In the genomic region with DNA sequence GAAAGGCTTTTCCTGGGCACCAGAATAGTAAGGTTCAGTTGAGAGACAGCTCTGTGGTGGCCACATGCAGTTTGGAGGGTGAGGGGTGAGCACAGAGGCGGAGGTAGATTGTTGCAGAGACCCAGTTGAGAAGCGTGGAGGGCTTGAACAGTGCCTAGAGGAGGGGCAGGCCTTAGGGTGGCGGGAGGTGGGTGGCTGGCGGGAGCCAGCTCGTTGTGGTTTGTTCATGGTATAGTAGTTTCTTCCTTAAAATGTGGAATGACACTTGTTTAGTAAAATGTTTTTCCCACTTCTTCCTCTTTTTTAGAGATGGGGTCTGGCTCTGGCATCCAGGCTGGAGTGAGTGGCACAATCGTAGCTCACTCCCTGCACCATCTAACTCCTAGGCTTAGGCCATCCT, we compare ENCODE assay signal across 18 cellular contexts. TPM values are rescaled to one million over a fixed set of nuclear protein-coding genes. Genes with fewer than 3 reads are reported as not detected.
A peak's percentile ranks its signal among the peaks of the same experiment; 100 is the strongest.
DNase-seq lines count a peak whose midpoint lies in the region; ATAC-seq and TF ChIP-seq lines count a peak whose summit lies in the region.
"Had no signal": no experiment of that assay in that cellular context is flagged by ENCODE, and none has a peak within 500 bp of the region (broad histone marks: within the 10 kb centered on the region; RNA-seq: fewer than 3 reads in every experiment).

No MANE protein-coding gene starts in this region.

- peak; percentile 41 for ATAC-seq in WTC11
- peak; percentile 44 for ATAC-seq in naive thymus-derived CD4-positive, alpha-beta T cell
- ATAC-seq in GM18517 (IDR thresholded peaks at IDR 0.05; ENCODE audit: unreplicated experiment) = no peak
- no peak for ATAC-seq in GM18520 (IDR thresholded peaks at IDR 0.05; ENCODE audit: unreplicated experiment)
- ATAC-seq: gastrocnemius medialis had no signal

- TF ChIP-seq CTCF in WTC11 (IDR thresholded peaks at IDR 0.05) (no peak), prostate gland (IDR thresholded peaks at IDR 0.05) (no peak), lower leg skin (IDR thresholded peaks at IDR 0.05) (no peak)

- H3K4me3 ChIP-seq in CD4-positive, alpha-beta memory T cell (ENCODE audit: low read length in 2 of 2) = no peak overlapping the region
- no peak overlapping the region for H3K4me3 ChIP-seq in naive thymus-derived CD4-positive, alpha-beta T cell (ENCODE audit: low read length)
- H3K4me3 ChIP-seq in prostate gland (no peak overlapping the region), lower leg skin (ENCODE audit: low read depth, poor library complexity, severe bottlenecking) (no peak overlapping the region)
- H3K4me3 ChIP-seq: adrenal gland, gastrocnemius medialis, thyroid gland had no signal

- 86% methylated on average over 6 of the region's 6 CpGs for WGBS in prostate gland
- 81 to 85% methylated on average over 6 of the region's 6 CpGs for WGBS in lower leg skin, 2 donors

- DNase-seq in CD4-positive, alpha-beta memory T cell = no peak
- DNase-seq in KBM-7 = peak; percentile 70
- DNase-seq in WTC11 (ENCODE audit: low spot score) = no peak
- DNase-seq in naive thymus-derived CD4-positive, alpha-beta T cell = no peak
- no peak for DNase-seq in prostate gland (ENCODE audit: low spot score)
- no peak for DNase-seq in lower leg skin (ENCODE audit: low spot score in 2 of 2)
- DNase-seq: activated CD4-positive, alpha-beta T cell treated with anti-CD3 and anti-CD28 coated beads, Interleukin-2, amount 10 ng/mL, durations not matched to agents 7 days and 5 days; activated T-cell treated with anti-CD3 and anti-CD28 coated beads, Interleukin-2, amount 50 U/mL, for 1 hour; adrenal gland; BE2C; gastrocnemius medialis; GOT3; mammary epithelial cell; NCI-H748 treated with DMSO at 0.1 percent for 48 hours; stimulated activated CD8-positive, alpha-beta memory T cell treated with anti-CD3 and anti-CD28 coated beads, Interleukin-4, amount 100 ng/mL, for 48 hours; thyroid gland had no signal

- H3K9me3 Mint-ChIP-seq in CD4-positive, alpha-beta memory T cell = no peaks in the 10 kb centered on the region
- no peaks in the 10 kb centered on the region for H3K9me3 Mint-ChIP-seq in WTC11
- no peaks in the 10 kb centered on the region for H3K9me3 Mint-ChIP-seq in naive thymus-derived CD4-positive, alpha-beta T cell
- H3K9me3 Mint-ChIP-seq: activated CD4-positive, alpha-beta T cell treated with anti-CD3 and anti-CD28 coated beads, Interleukin-2, amount 10 ng/mL, durations not matched to agents 7 days and 5 days had no signal

- intact Hi-C loops in CD4-positive, alpha-beta memory T cell (cut with micrococcal nuclease) = no loop called here
- intact Hi-C loops in naive thymus-derived CD4-positive, alpha-beta T cell (cut with micrococcal nuclease) = no loop called here
- intact Hi-C loops in prostate gland (cut with DNase I) (no loop called here), lower leg skin (cut with DNase I; ENCODE audit: low total_unique reads) (no loop called here)

- H3K36me3 Mint-ChIP-seq in CD4-positive, alpha-beta memory T cell = peaks cover 9 to 24% of the 10 kb centered on the region in 2 donors
- H3K36me3 Mint-ChIP-seq in WTC11 = peaks cover 9% of the 10 kb centered on the region
- peaks cover 0 to 10% (median 4%) of the 10 kb centered on the region in 5 donors for H3K36me3 Mint-ChIP-seq in naive thymus-derived CD4-positive, alpha-beta T cell

- H3K4me1 Mint-ChIP-seq in CD4-positive, alpha-beta memory T cell = peaks cover 62 to 94% (median 75%) of the 10 kb centered on the region in 4 donors
- H3K4me1 Mint-ChIP-seq in WTC11 = peaks cover 77% of the 10 kb centered on the region
- peaks cover 47 to 94% (median 83%) of the 10 kb centered on the region in 7 donors for H3K4me1 Mint-ChIP-seq in naive thymus-derived CD4-positive, alpha-beta T cell

- CTCF ChIA-PET in CD4-positive, alpha-beta memory T cell (lab: Charles Lee; ENCODE audit: partially characterized antibody) = interaction anchor here (0.7 to 6.1 kb wide), 4 partner anchors 11 to 41 kb away, joined by 3 to 40 read pairs (median 14); no protein-coding TSS in a partner anchor
- CTCF ChIA-PET in WTC11 (lab: Charles Lee) = interaction anchor here (0.6 to 10.2 kb wide), 7 partner anchors 13 to 415 kb away, joined by 3 to 78 read pairs (median 5); no protein-coding TSS in a partner anchor
- CTCF ChIA-PET in naive thymus-derived CD4-positive, alpha-beta T cell (lab: Charles Lee) = interaction anchor here (0.9 kb wide), 1 partner anchor 91 kb away, joined by 5 read pairs; no protein-coding TSS in a partner anchor

- H3K36me3 ChIP-seq in CD4-positive, alpha-beta memory T cell (ENCODE audit: insufficient read depth, low read length) = peaks cover 14% of the 10 kb centered on the region
- H3K36me3 ChIP-seq in naive thymus-derived CD4-positive, alpha-beta T cell (ENCODE audit: control insufficient read depth in 2 of 3, insufficient read depth in 3 of 3, low read length in 3 of 3) = peaks cover 3 to 27% (median 6%) of the 10 kb centered on the region in 3 experiments
- H3K36me3 ChIP-seq in prostate gland = no peaks in the 10 kb centered on the region
- H3K36me3 ChIP-seq: adrenal gland, gastrocnemius medialis, thyroid gland had no signal

- H3K4me1 ChIP-seq in CD4-positive, alpha-beta memory T cell (ENCODE audit: insufficient read depth, low read length) = peaks cover 44% of the 10 kb centered on the region
- peaks cover 9 to 26% of the 10 kb centered on the region in 2 donors for H3K4me1 ChIP-seq in naive thymus-derived CD4-positive, alpha-beta T cell (ENCODE audit: control insufficient read depth in 2 of 2, insufficient read depth in 2 of 2, low read length in 2 of 2)
- peaks cover 4% of the 10 kb centered on the region for H3K4me1 ChIP-seq in prostate gland (replicated peaks)

- H3K4me3 Mint-ChIP-seq in CD4-positive, alpha-beta memory T cell = peak overlapping the region in 2 of 8 donors; percentile 5 to 69
- H3K4me3 Mint-ChIP-seq in WTC11 = no peak overlapping the region
- H3K4me3 Mint-ChIP-seq in naive thymus-derived CD4-positive, alpha-beta T cell = peak overlapping the region in 2 of 10 donors; percentile 1 to 12
- H3K4me3 Mint-ChIP-seq: activated CD4-positive, alpha-beta T cell treated with anti-CD3 and anti-CD28 coated beads, Interleukin-2, amount 10 ng/mL, durations not matched to agents 7 days and 5 days had no signal

- TF ChIP-seq POLR2A in prostate gland (IDR thresholded peaks at IDR 0.05) (no peak), lower leg skin (IDR thresholded peaks at IDR 0.05) (no peak)

- POLR2A ChIA-PET in CD4-positive, alpha-beta memory T cell (lab: Charles Lee; ENCODE audit: partially characterized antibody) = interaction anchor here (1.2 kb wide), 1 partner anchor 29 kb away, joined by 3 read pairs; no protein-coding TSS in a partner anchor
- POLR2A ChIA-PET in WTC11 (lab: Charles Lee) = no interaction called here
- POLR2A ChIA-PET in naive thymus-derived CD4-positive, alpha-beta T cell (lab: Charles Lee) = interaction anchor here (0.8 to 2.1 kb wide), 2 partner anchors 13 to 61 kb away, joined by 3 to 8 read pairs; no protein-coding TSS in a partner anchor

- no peaks in the 10 kb centered on the region for H3K9me3 ChIP-seq in CD4-positive, alpha-beta memory T cell (ENCODE audit: control insufficient read depth in 1 of 2, low read length in 2 of 2)
- H3K9me3 ChIP-seq in naive thymus-derived CD4-positive, alpha-beta T cell (ENCODE audit: control insufficient read depth in 2 of 3, low read length in 3 of 3) = no peaks in the 10 kb centered on the region
- H3K9me3 ChIP-seq in prostate gland = no peaks in the 10 kb centered on the region
- H3K9me3 ChIP-seq: adrenal gland, BE2C, gastrocnemius medialis, thyroid gland had no signal

- in situ Hi-C loops in KBM-7 (cut with MboI; ENCODE audit: low pct_unique_long_range_greater_than_20kb, low sequenced_read_pairs) = loop anchor here (25.0 kb wide), 1 partner anchor 202 kb away; the partner anchor contains the start of gene MEAK7

- no peaks in the 10 kb centered on the region for H3K27me3 ChIP-seq in CD4-positive, alpha-beta memory T cell (ENCODE audit: insufficient read depth, low read length)
- no peaks in the 10 kb centered on the region for H3K27me3 ChIP-seq in naive thymus-derived CD4-positive, alpha-beta T cell (ENCODE audit: control insufficient read depth in 2 of 2, insufficient read depth in 2 of 2, low read length in 2 of 2)
- H3K27me3 ChIP-seq in prostate gland (replicated peaks; ENCODE audit: insufficient read depth) = no peaks in the 10 kb centered on the region
- H3K27me3 ChIP-seq: adrenal gland, BE2C, gastrocnemius medialis, thyroid gland had no signal

- H3K27ac ChIP-seq in CD4-positive, alpha-beta memory T cell (ENCODE audit: low read depth, low read length) = no peak overlapping the region
- H3K27ac ChIP-seq in naive thymus-derived CD4-positive, alpha-beta T cell (ENCODE audit: low read depth, low read length) = no peak overlapping the region
- no peak overlapping the region for H3K27ac ChIP-seq in prostate gland
- H3K27ac ChIP-seq: adrenal gland, gastrocnemius medialis had no signal

- H3K27me3 Mint-ChIP-seq in CD4-positive, alpha-beta memory T cell = no peaks in the 10 kb centered on the region
- no peaks in the 10 kb centered on the region for H3K27me3 Mint-ChIP-seq in WTC11 (ENCODE audit: low read depth)
- no peaks in the 10 kb centered on the region for H3K27me3 Mint-ChIP-seq in naive thymus-derived CD4-positive, alpha-beta T cell
- H3K27me3 Mint-ChIP-seq: activated CD4-positive, alpha-beta T cell treated with anti-CD3 and anti-CD28 coated beads, Interleukin-2, amount 10 ng/mL, durations not matched to agents 7 days and 5 days had no signal

- peak overlapping the region in 4 of 7 donors; percentile 30 to 82 (median 46) for H3K27ac Mint-ChIP-seq in CD4-positive, alpha-beta memory T cell
- peak overlapping the region; percentile 44 for H3K27ac Mint-ChIP-seq in WTC11
- peak overlapping the region in 6 of 9 donors; percentile 6 to 82 (median 21) for H3K27ac Mint-ChIP-seq in naive thymus-derived CD4-positive, alpha-beta T cell
- H3K27ac Mint-ChIP-seq: activated CD4-positive, alpha-beta T cell treated with anti-CD3 and anti-CD28 coated beads, Interleukin-2, amount 10 ng/mL, durations not matched to agents 7 days and 5 days had no signal

TF ChIP-seq in WTC11, 78 proteins besides CTCF, POLR2A, EP300 and RAD21 (continues in another document):
- TF ChIP-seq ZNF219 (CRISPR knock-in tag; IDR thresholded peaks at IDR 0.05; ENCODE audit: borderline replicate concordance) (no peak), ETV6 (CRISPR knock-in tag; IDR thresholded peaks at IDR 0.05) (no peak), ESRRA (CRISPR knock-in tag; IDR thresholded peaks at IDR 0.05; ENCODE audit: borderline replicate concordance) (no peak), ZNF121 (CRISPR knock-in tag; IDR thresholded peaks at IDR 0.05) (no peak), JAZF1 (CRISPR knock-in tag; IDR thresholded peaks at IDR 0.05) (no peak), GRHL2 (CRISPR knock-in tag; IDR thresholded peaks at IDR 0.05; ENCODE audit: insufficient replicate concordance, severe bottlenecking) (no peak)

RNA-seq across cellular contexts. Expression of gene USP10, which starts 14.2 kb away (rescaled TPM):
- total RNA-seq in CD4-positive, alpha-beta memory T cell = 10 to 100 TPM; 89.0 to 93.2 TPM
- 100 to 1,000 TPM; 269 to 419 TPM for polyA plus RNA-seq in CD4-positive, alpha-beta memory T cell
- 138 to 152 TPM (median 139 TPM) in 3 replicates for total RNA-seq in WTC11 (2021)
- total RNA-seq in naive thymus-derived CD4-positive, alpha-beta T cell = 100 to 1,000 TPM in 3 of 5 experiments, 10 to 100 TPM in 2; 88.4 to 113 (median 112) TPM
- polyA plus RNA-seq in naive thymus-derived CD4-positive, alpha-beta T cell = 100 to 1,000 TPM; 106 to 123 TPM
- total RNA-seq in prostate gland = 10 to 100 TPM; 57.4 to 95.7 TPM
- total RNA-seq in lower leg skin = 10 to 100 TPM; 54.3 to 69.0 (median 60.7) TPM

Comparison
In these comparisons a context has a peak if more than half of its experiments do, and no peak if none do; other contexts are left out.
1. ATAC-seq: peak in WTC11 (single experiment) and naive thymus-derived CD4-positive, alpha-beta T cell (single experiment); none in GM18517 (single experiment) and GM18520 (single experiment).
2. Peak in every context shown above with its lines, with median percentiles within 50 percentile points of each other: H3K27ac Mint-ChIP-seq.